13 cellular contexts compared by ENCODE assay signal in the genomic region with DNA sequence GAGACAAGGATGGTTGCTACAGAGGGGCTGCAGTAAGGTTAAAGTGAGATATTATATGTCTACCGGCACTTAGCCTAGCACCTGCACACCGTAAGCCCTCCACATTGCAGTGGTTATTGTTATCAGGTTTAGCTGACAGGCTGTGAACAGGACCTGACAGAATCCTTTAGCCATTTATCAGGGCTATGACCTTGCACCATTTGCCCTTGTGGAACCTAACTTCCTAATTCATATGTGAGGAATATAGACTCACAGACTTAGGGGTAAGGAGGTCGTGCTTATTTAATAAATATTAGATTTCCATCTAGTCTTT. TPM values are rescaled to one million over a fixed set of nuclear protein-coding genes. Genes with fewer than 3 reads are reported as not detected.
DNase-seq lines count a peak whose midpoint lies in the region; ATAC-seq, FAIRE-seq and TF ChIP-seq lines count a peak whose summit lies in the region.
"Had no signal": no experiment of that assay in that cellular context is flagged by ENCODE, and none has a peak within 500 bp of the region (broad histone marks: within the 10 kb centered on the region; RNA-seq: fewer than 3 reads in every experiment).

No MANE protein-coding gene starts in this region.

- 0 out of 2 replicates have a peak overlapping the region, but pooled peaks have one; percentile 17 for H3K14ac ChIP-seq in IMR-90 (replicated peaks; ENCODE audit: low read depth, low read length)

- H3K9me1 ChIP-seq in IMR-90 (ENCODE audit: insufficient read depth, low read length) = peaks cover 18% of the 10 kb centered on the region
- H3K9me1 ChIP-seq in K562 (ENCODE audit: control insufficient read depth, insufficient read depth, low read length) = no peaks in the 10 kb centered on the region

- H3K27me3 ChIP-seq in IMR-90 (ENCODE audit: control insufficient read depth, insufficient read depth, low read length) (no peaks in the 10 kb centered on the region), K562 (ENCODE audit: control insufficient read depth in 2 of 2, insufficient read depth in 2 of 2, low read length in 2 of 2) (no peaks in the 10 kb centered on the region), left lung (no peaks in the 10 kb centered on the region), small intestine (ENCODE audit: control insufficient read depth in 2 of 2, insufficient read depth in 2 of 2, low read length in 2 of 2) (no peaks in the 10 kb centered on the region)

- H4K8ac ChIP-seq in IMR-90 (ENCODE audit: low read depth in 2 of 2, low read length in 2 of 2) = no peak overlapping the region; a peak in 1 of 4 replicates

- 0 out of 2 replicates have a peak overlapping the region, but pooled peaks have one; percentile 8 for H3K4ac ChIP-seq in IMR-90 (ENCODE audit: low read depth, low read length)

- 0 out of 2 replicates have a peak overlapping the region, but pooled peaks have one; percentile 21 for H2BK120ac ChIP-seq in IMR-90 (ENCODE audit: low read depth, low read length)

- POLR2A ChIA-PET in IMR-90 (lab: Charles Lee; ENCODE audit: unreplicated experiment) = no interaction called here
- POLR2A ChIA-PET in K562 (lab: Yijun Ruan, JAX) = interaction anchor here (1.9 to 11.8 kb wide), 3 partner anchors 9 to 19 kb away, joined by 14 to 136 read pairs (median 37); no protein-coding TSS in a partner anchor

- peaks cover 6% of the 10 kb centered on the region for H3K36me3 ChIP-seq in IMR-90 (ENCODE audit: control insufficient read depth, insufficient read depth, low read length)
- H3K36me3 ChIP-seq in K562 (ENCODE audit: control insufficient read depth, insufficient read depth, low read length) = peaks cover 58% of the 10 kb centered on the region
- H3K36me3 ChIP-seq in left lung = peaks cover 0 to 12% of the 10 kb centered on the region in 2 donors
- peaks cover 4 to 8% of the 10 kb centered on the region in 2 donors for H3K36me3 ChIP-seq in small intestine (ENCODE audit: control insufficient read depth in 2 of 2, insufficient read depth in 2 of 2, low read length in 2 of 2)

- BruUV-seq in IMR-90 (replicated peaks; lab: Mats Ljungman, UMichigan) (no TSS peak), K562 (replicated peaks; lab: Mats Ljungman, UMichigan) (no TSS peak)

- H3K23ac ChIP-seq in IMR-90 (ENCODE audit: low read depth, low read length) = peak overlapping the region; percentile 51; the same call in 1 of the 2 replicates

- peaks cover 100% of the 10 kb centered on the region for H3K79me2 ChIP-seq in K562 (ENCODE audit: control insufficient read depth, insufficient read depth, low read length)

- H3K27ac ChIP-seq in IMR-90 (ENCODE audit: insufficient read depth, low read length) (peak overlapping the region; percentile 2; the same call in 1 of the 2 replicates), K562 (ENCODE audit: extremely low read depth, low read depth, low read length) (peak overlapping the region; percentile 39), left lung (peak overlapping the region; percentile 49 to 97), small intestine (ENCODE audit: low read depth in 1 of 2, low read length in 1 of 2) (peak overlapping the region; percentile 10 to 77)

- H4K20me1 ChIP-seq in IMR-90 (ENCODE audit: insufficient read depth, low read length) = peaks cover 76% of the 10 kb centered on the region
- peaks cover 19% of the 10 kb centered on the region for H4K20me1 ChIP-seq in K562 (replicated peaks; ENCODE audit: control insufficient read depth, insufficient read depth, low read length)

- H3K4me3 ChIP-seq in IMR-90 (ENCODE audit: insufficient read depth, low read depth, low read length) (no peak overlapping the region), K562 (peak overlapping the region; percentile 1; the same call in 1 of the 2 replicates), left lung (peak overlapping the region in 1 of 2 donors; percentile 64), small intestine (ENCODE audit: low read depth in 1 of 2, low read length in 2 of 2) (peak overlapping the region in 1 of 2 donors; percentile 21)

- WGBS in IMR-90 (ENCODE audit: extremely low coverage in 2 of 2, insufficient read length in 1 of 2), 2 experiments = no CpG with 5 or more reads among the region's 3 CpGs
- 1% methylated on average over 3 of the region's 3 CpGs for WGBS in K562 (ENCODE audit: insufficient coverage, low coverage, missing lambda C conversion rate)
- 62 to 76% (median 62%) methylated on average over 3 of the region's 3 CpGs for WGBS in small intestine, 3 donors

- no peak overlapping the region for H3K56ac ChIP-seq in IMR-90 (ENCODE audit: extremely low read depth, insufficient read depth, low read length)

- H2AK5ac ChIP-seq in IMR-90 (ENCODE audit: low read depth, low read length) = peak overlapping the region; percentile 61; the same call in 1 of the 2 replicates

- no peak overlapping the region for H4K91ac ChIP-seq in IMR-90 (ENCODE audit: insufficient read depth, low read depth, low read length)

- intact Hi-C loops in IMR-90 (cut with micrococcal nuclease) (loop anchor here (10.0 kb wide), 1 partner anchor 555 kb away; no protein-coding TSS in a partner anchor), K562 (cut with micrococcal nuclease) (loop anchor here (5.0 kb wide), 3 partner anchors 208 to 1013 kb away; no protein-coding TSS in a partner anchor), left lung (cut with DNase I) (no loop called here)

- no peak overlapping the region for H4K5ac ChIP-seq in IMR-90 (ENCODE audit: low read depth, low read length)

- H2BK20ac ChIP-seq in IMR-90 (ENCODE audit: low read depth, low read length) = no peak overlapping the region

- H3K18ac ChIP-seq in IMR-90 (ENCODE audit: low read depth, low read length) = 0 out of 2 replicates have a peak overlapping the region, but pooled peaks have one; percentile 37

- DNase-seq in IMR-90 (no peak), K562 (ENCODE audit: extremely low read depth in 1 of 4, low spot score in 3 of 4) (peak in 2 of 4 experiments; percentile 62 to 78), left lung (no peak), small intestine (no peak), HK-2 (ENCODE audit: unreplicated experiment) (no peak)
- no peak for DNase-seq in stimulated activated naive CD8-positive, alpha-beta T cell treated with anti-CD3 and anti-CD28 coated beads, Interleukin-15, Interleukin-2, amounts not matched to agents 100 U/mL and 50 U/mL, for 24 hours
- DNase-seq: NCI-H2171 treated with DMSO at 0.1 percent for 48 hours had no signal

- no peak for TF ChIP-seq RAD21 in IMR-90 (IDR thresholded peaks at IDR 0.05; ENCODE audit: low read length)
- TF ChIP-seq RAD21 in K562 (CRISPR knock-in tag; conservative IDR thresholded peaks at IDR 0.05 in 1 of 2, IDR thresholded peaks at IDR 0.05 in 1 of 2) = no peak

- in situ Hi-C loops in IMR-90 (cut with MboI; ENCODE audit: low sequenced_read_pairs) = loop anchor here (25.0 kb wide), 1 partner anchor 1033 kb away; the partner anchor contains the start of gene DEPP1
- in situ Hi-C loops in K562 (cut with MboI) = no loop called here

- H3K9ac ChIP-seq in IMR-90 (ENCODE audit: low read depth, low read length) (no peak overlapping the region), K562 (ENCODE audit: insufficient read depth in 1 of 2, low read depth in 2 of 2, low read length in 2 of 2) (peak overlapping the region in 1 of 2 experiments; percentile 25; a peak in 3 of 4 replicates)

- peaks cover 25% of the 10 kb centered on the region for H3K4me1 ChIP-seq in IMR-90 (ENCODE audit: control insufficient read depth, insufficient read depth, low read length)
- peaks cover 32 to 62% of the 10 kb centered on the region in 2 experiments for H3K4me1 ChIP-seq in K562 (replicated peaks in 1 of 2; ENCODE audit: control insufficient read depth in 2 of 2, insufficient read depth in 2 of 2, low read length in 2 of 2)
- peaks cover 26 to 92% of the 10 kb centered on the region in 2 donors for H3K4me1 ChIP-seq in left lung
- H3K4me1 ChIP-seq in small intestine (ENCODE audit: control insufficient read depth in 2 of 2, insufficient read depth in 1 of 2, low read depth in 1 of 2, low read length in 1 of 2) = peaks cover 6 to 12% of the 10 kb centered on the region in 2 donors

- peaks cover 10 to 59% of the 10 kb centered on the region in 2 experiments for H3K79me1 ChIP-seq in IMR-90 (ENCODE audit: low read depth in 1 of 2, low read length in 2 of 2)

- H2AFZ ChIP-seq in IMR-90 (replicated peaks; ENCODE audit: low read length, poor library complexity) = no peak overlapping the region
- H2AFZ ChIP-seq in K562 (ENCODE audit: low read depth, low read length) = no peak overlapping the region

- CTCF ChIA-PET in IMR-90 (lab: Yijun Ruan, JAX) = no interaction called here
- CTCF ChIA-PET in K562 (lab: Yijun Ruan, JAX; ENCODE audit: low intra/inter-chr PET ratio) = no interaction called here

- H3K4me2 ChIP-seq in IMR-90 (ENCODE audit: low read depth, low read length) (0 out of 2 replicates have a peak overlapping the region, but pooled peaks have one; percentile 42), K562 (ENCODE audit: insufficient read depth, low read length) (peak overlapping the region; percentile 87)

- no peak overlapping the region for H2BK5ac ChIP-seq in IMR-90 (ENCODE audit: low read depth, low read length, poor library complexity, severe bottlenecking)

- no peak for TF ChIP-seq CTCF in IMR-90 (conservative IDR thresholded peaks at IDR 0.05; ENCODE audit: low read depth, low read length)
- TF ChIP-seq CTCF in K562 (IDR thresholded peaks at IDR 0.05 in 2 of 3, conservative IDR thresholded peaks at IDR 0.05 in 1 of 3; ENCODE audit: insufficient read depth in 2 of 3, low read depth in 1 of 3, low read length in 3 of 3) = no peak
- TF ChIP-seq CTCF in left lung (IDR thresholded peaks at IDR 0.05) = no peak

- H2AK9ac ChIP-seq in IMR-90 (replicated peaks; ENCODE audit: low read depth, low read length, poor library complexity) = no peak overlapping the region

- dilution Hi-C loops in IMR-90 (cut with HindIII; ENCODE audit: low sequenced_read_pairs, unreplicated experiment) = no loop called here

- ATAC-seq in IMR-90 (ENCODE audit: low read depth) (no peak), K562 (peak; percentile 21), left lung (no peak), HG02884 (IDR thresholded peaks at IDR 0.05; ENCODE audit: unreplicated experiment) (no peak), GM21576 (IDR thresholded peaks at IDR 0.05; ENCODE audit: unreplicated experiment) (no peak)
- ATAC-seq in stimulated activated naive CD8-positive, alpha-beta T cell treated with anti-CD3 and anti-CD28 coated beads, Interleukin-15, Interleukin-2, amounts not matched to agents 100 U/mL and 50 U/mL, for 24 hours = no peak

- TF ChIP-seq POLR2A in IMR-90 (IDR thresholded peaks at IDR 0.05; ENCODE audit: low read depth, low read length) (no peak), K562 (conservative IDR thresholded peaks at IDR 0.05) (no peak)

- TF ChIP-seq EP300 in K562 (IDR thresholded peaks at IDR 0.05; ENCODE audit: low read length) = peak; percentile 60

- H2BK15ac ChIP-seq in IMR-90 (ENCODE audit: low read depth, low read length) = peak overlapping the region; percentile 65; the same call in 1 of the 3 replicates

- no peaks in the 10 kb centered on the region for H3K9me3 ChIP-seq in IMR-90 (ENCODE audit: control insufficient read depth, insufficient read depth, low read length)
- no peaks in the 10 kb centered on the region for H3K9me3 ChIP-seq in K562 (replicated peaks; ENCODE audit: control insufficient read depth, insufficient read depth, low read depth, low read length)
- no peaks in the 10 kb centered on the region for H3K9me3 ChIP-seq in left lung
- H3K9me3 ChIP-seq in small intestine (ENCODE audit: control insufficient read depth, low read depth) = no peaks in the 10 kb centered on the region

- no peak for FAIRE-seq in K562 (lab: Jason Lieb, UNC)
- no peak for FAIRE-seq in small intestine (lab: Jason Lieb, UNC)
- FAIRE-seq: GM12891, TTC549 had no signal

RNA-seq across cellular contexts. Expression of gene NCOA4, which starts 10.1 kb away (rescaled TPM):
- total RNA-seq in IMR-90 (2012; rRNA removed) (188 and 202 TPM in 2 replicates), K562 (2014; rRNA removed) (136 and 144 TPM in 2 replicates), K562 (2014; rRNA removed; fragmentation: Illumina TruSeq; extraction: Trizol) (200 and 222 TPM in 2 replicates), K562 (2015; rRNA removed; fragmentation: Illumina TruSeq; extraction: Trizol) (169 and 182 TPM in 2 replicates), K562 (2021) (136 TPM in 2 replicates), left lung (100 to 1,000 TPM; 174 to 196 TPM)
- polyA plus RNA-seq in IMR-90 (2012; rRNA removed) (55.6 and 62.2 TPM in 2 replicates), K562 (2011; rRNA removed) (237 and 283 TPM in 2 replicates), K562 (2014; fragmentation: Illumina TruSeq; extraction: Trizol) (146 and 181 TPM in 2 replicates), K562 (2014; fragmentation: Nextera tagmentation; extraction: Ambion mirVana) (100 to 1,000 TPM; 126 to 196 TPM), K562 (2014; rRNA removed) (89.8 and 108 TPM in 2 replicates), small intestine (100 to 1,000 TPM in 2 of 3 donors, 10 to 100 TPM in 1; 82.1 to 245 (median 236) TPM)
- 15.8 and 24.1 TPM in 2 replicates for polyA plus RNA-seq in IMR-90 (2012; cell fraction: cytosol; rRNA removed)
- polyA plus RNA-seq in IMR-90 (2012; cell fraction: nucleus; rRNA removed; ENCODE audit: low replicate concordance) = 6.4 and 33.7 TPM in 2 replicates
- total RNA-seq in K562 (2011; cell fraction: chromatin; rRNA removed; ENCODE audit: low replicate concordance) = 56.1 and 85.1 TPM in 2 replicates
- total RNA-seq in K562 (2011; cell fraction: nucleolus; rRNA removed) = 49.9 and 53.6 TPM in 2 replicates
- total RNA-seq in K562 (2011; cell fraction: nucleoplasm; rRNA removed) = 62.1 and 74.5 TPM in 2 replicates
- polyA plus RNA-seq in K562 (2011; cell fraction: cytosol; rRNA removed) = 98.1 and 135 TPM in 2 replicates
- polyA plus RNA-seq in K562 (2011; cell fraction: nucleus; rRNA removed) = 64.2 and 91.5 TPM in 2 replicates
- polyA plus RNA-seq in K562 (2012) = 122 and 153 TPM in 2 replicates
- 332 and 338 TPM in 2 replicates for polyA minus RNA-seq in K562 (2011; rRNA and poly(A)+ RNA removed)
- 120 and 132 TPM in 2 replicates for polyA minus RNA-seq in K562 (2011; cell fraction: cytosol; rRNA and poly(A)+ RNA removed)
- 29.6 and 65.0 TPM in 2 replicates for polyA minus RNA-seq in K562 (2011; cell fraction: nucleus; rRNA and poly(A)+ RNA removed)

RNA-seq across cellular contexts. Expression of gene MSMB, which starts 25.8 kb away (rescaled TPM):
- total RNA-seq in IMR-90 (2012; rRNA removed) (not detected in 2 replicates), K562 (2014; rRNA removed) (not detected in 2 replicates), K562 (2014; rRNA removed; fragmentation: Illumina TruSeq; extraction: Trizol) (not detected in 2 replicates), K562 (2015; rRNA removed; fragmentation: Illumina TruSeq; extraction: Trizol) (not detected in 2 replicates), K562 (2021) (not detected in 2 replicates), left lung (10 to 100 TPM in 1 of 2 donors, not detected in 1; 17.1 TPM)
- polyA plus RNA-seq in IMR-90 (2012; rRNA removed) (not detected in 2 replicates), K562 (2011; rRNA removed) (not detected in 2 replicates), K562 (2014; fragmentation: Illumina TruSeq; extraction: Trizol) (not detected in 2 replicates), K562 (2014; fragmentation: Nextera tagmentation; extraction: Ambion mirVana) (under 1 TPM in 1 of 2 experiments, not detected in 1; 0.21 TPM), K562 (2014; rRNA removed) (0.60 TPM in 1 of 2 replicates, not detected in the other), small intestine (10 to 100 TPM in 1 of 3 donors, under 1 TPM in 1, not detected in 1; 0.58 to 46.3 TPM)
- not detected in 2 replicates for polyA plus RNA-seq in IMR-90 (2012; cell fraction: cytosol; rRNA removed)
- not detected in 2 replicates for polyA plus RNA-seq in IMR-90 (2012; cell fraction: nucleus; rRNA removed; ENCODE audit: low replicate concordance)
- not detected in 2 replicates for total RNA-seq in K562 (2011; cell fraction: chromatin; rRNA removed; ENCODE audit: low replicate concordance)
- total RNA-seq in K562 (2011; cell fraction: nucleolus; rRNA removed) = not detected in 2 replicates
- total RNA-seq in K562 (2011; cell fraction: nucleoplasm; rRNA removed) = not detected in 2 replicates
- polyA plus RNA-seq in K562 (2011; cell fraction: cytosol; rRNA removed) = not detected in 2 replicates
- not detected in 2 replicates for polyA plus RNA-seq in K562 (2011; cell fraction: nucleus; rRNA removed)
- 0.21 and 0.53 TPM in 2 replicates for polyA plus RNA-seq in K562 (2012)
- not detected in 2 replicates for polyA minus RNA-seq in K562 (2011; rRNA and poly(A)+ RNA removed)
- not detected in 2 replicates for polyA minus RNA-seq in K562 (2011; cell fraction: cytosol; rRNA and poly(A)+ RNA removed)
- not detected in 2 replicates for polyA minus RNA-seq in K562 (2011; cell fraction: nucleus; rRNA and poly(A)+ RNA removed)
- total RNA-seq: mesothelial cell of epicardium, RPMI7951 had no signal

RNA-seq across cellular contexts. Expression of gene TIMM23, which starts 48.0 kb away (rescaled TPM):
- total RNA-seq in IMR-90 (2012; rRNA removed) (86.2 and 117 TPM in 2 replicates), K562 (2014; rRNA removed) (183 and 192 TPM in 2 replicates), K562 (2014; rRNA removed; fragmentation: Illumina TruSeq; extraction: Trizol) (150 and 165 TPM in 2 replicates), K562 (2015; rRNA removed; fragmentation: Illumina TruSeq; extraction: Trizol) (147 and 161 TPM in 2 replicates), K562 (2021) (148 and 150 TPM in 2 replicates), left lung (10 to 100 TPM; 42.8 to 48.1 TPM)
- polyA plus RNA-seq in IMR-90 (2012; rRNA removed) (74.4 and 82.4 TPM in 2 replicates), K562 (2011; rRNA removed) (186 and 280 TPM in 2 replicates), K562 (2014; fragmentation: Illumina TruSeq; extraction: Trizol) (214 and 226 TPM in 2 replicates), K562 (2014; fragmentation: Nextera tagmentation; extraction: Ambion mirVana) (100 to 1,000 TPM; 158 to 214 TPM), K562 (2014; rRNA removed) (230 and 238 TPM in 2 replicates), small intestine (10 to 100 TPM; 71.9 to 91.0 (median 79.2) TPM)
- 29.6 and 49.6 TPM in 2 replicates for polyA plus RNA-seq in IMR-90 (2012; cell fraction: cytosol; rRNA removed)
- 7.6 and 36.7 TPM in 2 replicates for polyA plus RNA-seq in IMR-90 (2012; cell fraction: nucleus; rRNA removed; ENCODE audit: low replicate concordance)
- total RNA-seq in K562 (2011; cell fraction: chromatin; rRNA removed; ENCODE audit: low replicate concordance) = 53.0 and 71.7 TPM in 2 replicates
- 60.0 and 64.7 TPM in 2 replicates for total RNA-seq in K562 (2011; cell fraction: nucleolus; rRNA removed)
- total RNA-seq in K562 (2011; cell fraction: nucleoplasm; rRNA removed) = 77.5 and 101 TPM in 2 replicates
- 122 and 200 TPM in 2 replicates for polyA plus RNA-seq in K562 (2011; cell fraction: cytosol; rRNA removed)
- polyA plus RNA-seq in K562 (2011; cell fraction: nucleus; rRNA removed) = 45.3 and 66.2 TPM in 2 replicates
- 97.4 and 157 TPM in 2 replicates for polyA plus RNA-seq in K562 (2012)
- polyA minus RNA-seq in K562 (2011; rRNA and poly(A)+ RNA removed) = 176 and 223 TPM in 2 replicates
- 56.4 and 87.4 TPM in 2 replicates for polyA minus RNA-seq in K562 (2011; cell fraction: cytosol; rRNA and poly(A)+ RNA removed)
- polyA minus RNA-seq in K562 (2011; cell fraction: nucleus; rRNA and poly(A)+ RNA removed) = 29.2 and 43.0 TPM in 2 replicates

Comparison
In these comparisons a context has a peak if more than half of its experiments do, and no peak if none do; other contexts are left out.
1. H3K27ac ChIP-seq: peak in every context shown above with its lines; median percentile 73 in left lung; 44 in small intestine; 39 in K562; 2 in IMR-90.
2. intact Hi-C loops: an anchor here in IMR-90 (10.0 kb wide) and K562 (5.0 kb wide); none called in left lung.